1 cellular context compared by ENCODE assay signal in the genomic region with DNA sequence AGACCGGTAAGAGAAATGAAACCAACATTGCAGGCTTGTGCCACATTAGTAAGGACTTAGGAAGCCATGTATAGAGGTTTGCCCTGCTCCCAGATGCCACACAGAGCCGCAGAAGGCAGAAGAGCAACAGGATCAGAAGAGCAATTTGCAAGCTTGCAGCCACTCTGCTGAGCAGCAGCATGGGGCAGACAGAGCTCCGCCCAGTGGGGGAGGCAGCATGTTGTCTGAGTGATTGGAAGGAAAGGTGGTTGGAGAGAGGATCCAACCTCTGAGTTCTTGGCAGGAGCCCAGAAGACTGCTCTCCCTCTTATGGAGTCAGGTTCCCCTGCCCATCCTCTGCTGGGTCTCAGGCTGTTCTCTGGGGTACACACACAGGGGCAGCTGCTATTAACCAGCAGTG.
TF ChIP-seq lines count a peak whose summit lies in the region.

No MANE protein-coding gene starts in this region.

TF ChIP-seq in SK-N-SH, 30 proteins besides CTCF, POLR2A, EP300 and RAD21:
- TF ChIP-seq REST (IDR thresholded peaks at IDR 0.05; ENCODE audit: low read depth, low read length) (no peak), CHD2 (IDR thresholded peaks at IDR 0.05; ENCODE audit: low read length, partially characterized antibody) (no peak), TEAD4 (IDR thresholded peaks at IDR 0.05; ENCODE audit: borderline replicate concordance, insufficient read depth) (no peak), TAF1 (IDR thresholded peaks at IDR 0.05; ENCODE audit: borderline replicate concordance, low read depth, low read length) (no peak), USF1 (IDR thresholded peaks at IDR 0.05; ENCODE audit: borderline replicate concordance, low read depth) (no peak), ELF1 (IDR thresholded peaks at IDR 0.05) (no peak), FOXJ3 (CRISPR knock-in tag; IDR thresholded peaks at IDR 0.05) (no peak), RCOR1 (IDR thresholded peaks at IDR 0.05; ENCODE audit: low read length) (no peak), TCF12 (IDR thresholded peaks at IDR 0.05) (no peak), MXI1 (IDR thresholded peaks at IDR 0.05; ENCODE audit: low read depth, low read length) (no peak), SIN3A (IDR thresholded peaks at IDR 0.05; ENCODE audit: borderline replicate concordance, low read depth, low read length) (no peak), GATA2 (CRISPR knock-in tag; IDR thresholded peaks at IDR 0.05) (no peak), SMC3 (IDR thresholded peaks at IDR 0.05; ENCODE audit: low read depth, low read length) (no peak), IRF3 (IDR thresholded peaks at IDR 0.05; ENCODE audit: low read depth, low read length) (no peak), JUND (IDR thresholded peaks at IDR 0.05) (no peak), RXRA (IDR thresholded peaks at IDR 0.05; ENCODE audit: borderline replicate concordance, low read depth) (no peak), GABPA (IDR thresholded peaks at IDR 0.05; ENCODE audit: low read depth) (no peak), NRF1 (IDR thresholded peaks at IDR 0.05; ENCODE audit: low read depth, low read length) (no peak)
- TF ChIP-seq, protein P1, sequence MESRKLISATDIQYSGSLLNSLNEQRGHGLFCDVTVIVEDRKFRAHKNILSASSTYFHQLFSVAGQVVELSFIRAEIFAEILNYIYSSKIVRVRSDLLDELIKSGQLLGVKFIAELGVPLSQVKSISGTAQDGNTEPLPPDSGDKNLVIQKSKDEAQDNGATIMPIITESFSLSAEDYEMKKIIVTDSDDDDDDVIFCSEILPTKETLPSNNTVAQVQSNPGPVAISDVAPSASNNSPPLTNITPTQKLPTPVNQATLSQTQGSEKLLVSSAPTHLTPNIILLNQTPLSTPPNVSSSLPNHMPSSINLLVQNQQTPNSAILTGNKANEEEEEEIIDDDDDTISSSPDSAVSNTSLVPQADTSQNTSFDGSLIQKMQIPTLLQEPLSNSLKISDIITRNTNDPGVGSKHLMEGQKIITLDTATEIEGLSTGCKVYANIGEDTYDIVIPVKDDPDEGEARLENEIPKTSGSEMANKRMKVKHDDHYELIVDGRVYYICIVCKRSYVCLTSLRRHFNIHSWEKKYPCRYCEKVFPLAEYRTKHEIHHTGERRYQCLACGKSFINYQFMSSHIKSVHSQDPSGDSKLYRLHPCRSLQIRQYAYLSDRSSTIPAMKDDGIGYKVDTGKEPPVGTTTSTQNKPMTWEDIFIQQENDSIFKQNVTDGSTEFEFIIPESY (IDR thresholded peaks at IDR 0.05; ENCODE audit: borderline replicate concordance, low read depth): no peak
- TF ChIP-seq, protein P2, sequence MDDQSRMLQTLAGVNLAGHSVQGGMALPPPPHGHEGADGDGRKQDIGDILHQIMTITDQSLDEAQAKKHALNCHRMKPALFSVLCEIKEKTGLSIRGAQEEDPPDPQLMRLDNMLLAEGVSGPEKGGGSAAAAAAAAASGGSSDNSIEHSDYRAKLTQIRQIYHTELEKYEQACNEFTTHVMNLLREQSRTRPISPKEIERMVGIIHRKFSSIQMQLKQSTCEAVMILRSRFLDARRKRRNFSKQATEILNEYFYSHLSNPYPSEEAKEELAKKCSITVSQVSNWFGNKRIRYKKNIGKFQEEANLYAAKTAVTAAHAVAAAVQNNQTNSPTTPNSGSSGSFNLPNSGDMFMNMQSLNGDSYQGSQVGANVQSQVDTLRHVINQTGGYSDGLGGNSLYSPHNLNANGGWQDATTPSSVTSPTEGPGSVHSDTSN (IDR thresholded peaks at IDR 0.05): no peak
TF ChIP-seq in SK-N-SH: peak in this region for 0.
